8 cellular contexts compared by ENCODE assay signal in the genomic region with DNA sequence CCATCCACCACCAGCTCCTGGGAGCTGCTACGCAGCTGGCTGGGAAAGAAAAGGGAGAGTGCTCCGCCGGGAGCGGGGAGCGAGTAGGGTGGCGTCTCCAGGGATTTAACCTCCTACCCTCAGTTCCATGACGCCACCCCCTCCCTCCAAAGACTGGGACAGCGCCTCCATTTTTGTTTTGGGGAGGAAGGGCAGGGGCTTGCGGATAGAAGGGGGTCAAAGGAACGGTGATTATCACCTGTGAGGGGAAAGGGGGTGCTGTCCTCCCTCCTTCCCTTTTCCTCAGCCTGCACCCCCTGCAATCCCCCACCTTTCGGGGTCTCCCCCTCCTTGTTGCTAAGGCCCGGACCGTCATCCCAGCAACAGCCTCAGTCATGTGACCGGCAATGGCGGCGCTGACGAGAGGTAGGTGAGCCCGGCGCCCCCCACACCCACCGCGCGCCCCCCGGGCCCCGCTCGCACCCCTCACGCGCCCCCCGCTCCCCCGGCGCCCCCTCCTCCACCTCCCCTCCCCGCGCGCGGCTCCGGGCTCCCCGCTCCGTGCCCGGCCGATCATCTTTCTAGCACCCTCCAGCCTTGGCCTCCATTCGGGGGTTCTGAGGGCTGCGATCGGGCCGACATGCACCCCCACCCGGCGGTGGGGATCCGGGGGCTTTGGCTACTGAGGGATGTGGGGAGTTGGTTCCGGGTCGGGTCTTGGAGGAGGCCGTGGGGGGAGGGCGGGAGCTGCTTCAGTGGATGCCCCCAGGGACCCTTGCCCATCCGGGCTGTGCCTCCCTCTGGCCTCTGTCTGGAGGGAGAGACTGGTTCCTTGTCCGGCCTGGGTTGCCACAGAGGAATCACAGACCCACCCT. TPM values are rescaled to one million over a fixed set of nuclear protein-coding genes. Genes with fewer than 3 reads are reported as not detected.
DNase-seq lines count a peak whose midpoint lies in the region; TF ChIP-seq lines count a peak whose summit lies in the region.

Gene DTX3 (plus strand): TSS at position 371 of the 854 bp plus-strand sequence. CDS start 1,694 bp downstream, outside the sequence.

- H3K4me1 Mint-ChIP-seq in activated naive CD4-positive, alpha-beta T cell treated with anti-CD3 and anti-CD28 coated beads, Interleukin-2, amount 50 U/mL, for 24 hours: peaks cover 31% of the 10 kb centered on the region

- no peaks in the 10 kb centered on the region for H3K27me3 ChIP-seq in AG04450 (ENCODE audit: control insufficient read depth, insufficient read depth, low read length)

- H3K4me3 ChIP-seq in AG04450 (ENCODE audit: low read depth, low read length): peak within 1 kb of the TSS; percentile 75

- POLR2A ChIA-PET in AG04450 (lab: Yijun Ruan, JAX): interaction anchor here (0.5 kb wide), 1 partner anchor 76 kb away, joined by 3 read pairs; no protein-coding TSS in a partner anchor

- intact Hi-C loops in head of caudate nucleus (cut with DNase I): no loop called here

- TF ChIP-seq CTCF in AG04450 (IDR thresholded peaks at IDR 0.05; ENCODE audit: low read depth, low read length): no peak

- H3K4me3 Mint-ChIP-seq in activated naive CD4-positive, alpha-beta T cell treated with anti-CD3 and anti-CD28 coated beads, Interleukin-2, amount 50 U/mL, for 24 hours: peak within 1 kb of the TSS; percentile 85

- no peaks in the 10 kb centered on the region for H3K9me3 Mint-ChIP-seq in activated naive CD4-positive, alpha-beta T cell treated with anti-CD3 and anti-CD28 coated beads, Interleukin-2, amount 50 U/mL, for 24 hours

- peak within 1 kb of the TSS; percentile 39 for H3K27ac ChIP-seq in AG04450 (ENCODE audit: low read depth, low read length)

- H3K27me3 Mint-ChIP-seq in activated naive CD4-positive, alpha-beta T cell treated with anti-CD3 and anti-CD28 coated beads, Interleukin-2, amount 50 U/mL, for 24 hours: no peaks in the 10 kb centered on the region

- no peaks in the 10 kb centered on the region; the same call in 1 of the 2 replicates for H3K9me3 ChIP-seq in AG04450 (ENCODE audit: control insufficient read depth, insufficient read depth, low read length)

- CTCF ChIA-PET in AG04450 (lab: Charles Lee): interaction anchor here (1.7 to 2.7 kb wide), 2 partner anchors 21 to 22 kb away, joined by 6 to 17 read pairs; no protein-coding TSS in a partner anchor

- H3K36me3 Mint-ChIP-seq in activated naive CD4-positive, alpha-beta T cell treated with anti-CD3 and anti-CD28 coated beads, Interleukin-2, amount 50 U/mL, for 24 hours: peaks cover 11% of the 10 kb centered on the region

- TF ChIP-seq POLR2A in GM19099 (IDR thresholded peaks at IDR 0.05; ENCODE audit: extremely low read depth, insufficient read length, low read depth): peak; percentile 43

- peak within 1 kb of the TSS; percentile 88 for H3K27ac Mint-ChIP-seq in activated naive CD4-positive, alpha-beta T cell treated with anti-CD3 and anti-CD28 coated beads, Interleukin-2, amount 50 U/mL, for 24 hours

- DNase-seq in AG04450 (ENCODE audit: low read depth, low spot score) (no peak), NCI-H2171 (lab: John Stamatoyannopoulos, UW) (peak; percentile 53), head of caudate nucleus (peak; percentile 72 to 92 (median 84)), nucleus accumbens (lab: John Stamatoyannopoulos, UW) (peak in 54 of 56 donors; percentile 33 to 86 (median 66)), NCI-H128 (lab: John Stamatoyannopoulos, UW; ENCODE audit: unreplicated experiment) (no peak), OCI-M1 (lab: John Stamatoyannopoulos, UW) (no peak)

RNA-seq across cellular contexts. Expression of gene DTX3, which starts in this region (rescaled TPM):
- 24.8 and 32.0 TPM in 2 replicates for polyA plus RNA-seq in AG04450 (2011; rRNA removed)
- polyA minus RNA-seq in AG04450 (2011; rRNA and poly(A)+ RNA removed): 23.5 and 30.2 TPM in 2 replicates

Comparison
In these comparisons a context has a peak if more than half of its experiments do, and no peak if none do; other contexts are left out.
1. DNase-seq: peak in NCI-H2171 (single experiment), head of caudate nucleus (42 of 42) and nucleus accumbens (54 of 56); none in AG04450 (single experiment), NCI-H128 (single experiment) and OCI-M1 (single experiment).